Comparison of ENCODE assay signal across 27 cellular contexts in genomic region chr1:7505094-7505838, GRCh38.
"Had no signal": no experiment of that assay in that cellular context is flagged by ENCODE, and none has a peak within 500 bp of the region (broad histone marks: within the 10 kb centered on the region; RNA-seq: fewer than 3 reads in every experiment).

No MANE protein-coding gene starts in this region.

- DNase-seq: head of caudate nucleus; hippocampal formation; kidney glomerular epithelial cell; left cardiac atrium; left lung; lower lobe of right lung; mammary epithelial cell; mesenchymal stem cell; naive B cell; pancreas; retina; stimulated activated CD4-positive, alpha-beta T cell treated with anti-CD3 and anti-CD28 coated beads, Interleukin-12 subunit alpha, Interleukin-12 subunit beta, amount 100 ng/mL, for 4 hours; stimulated activated CD4-positive, alpha-beta T cell treated with anti-CD3 and anti-CD28 coated beads, Interleukin-15, amount 100 ng/mL, for 24 hours; stimulated activated CD4-positive, alpha-beta T cell treated with anti-CD3 and anti-CD28 coated beads, Interleukin-2, amount 100 ng/mL, for 24 hours; stimulated activated CD4-positive, alpha-beta T cell treated with anti-CD3 and anti-CD28 coated beads, Interleukin-4, amount 100 ng/mL, for 1 hour; stimulated activated naive B cell treated with anti-CD40 and anti-IgM and Interleukin-4, amounts not matched to agents 10 μg/mL and 1 μg/mL and 100 μg/mL, for 72 hours; stimulated activated naive CD8-positive, alpha-beta T cell treated with anti-CD3 and anti-CD28 coated beads, Interleukin-15, Interleukin-2, amounts not matched to agents 100 U/mL and 50 U/mL, for 24 hours; stomach; testis; thyroid gland; transverse colon; upper lobe of right lung had no signal

- H3K9ac ChIP-seq: neural progenitor cell had no signal

- H3K4me3 ChIP-seq: left lung, lower lobe of right lung, neural progenitor cell, pancreas, prostate gland, skin epidermis, stomach, testis, thyroid gland, transverse colon, upper lobe of right lung had no signal

- H3K27me3 ChIP-seq: left lung, neural progenitor cell, pancreas, stomach, testis, thyroid gland, transverse colon, upper lobe of right lung had no signal

- H3K36me3 ChIP-seq: left lung, lower lobe of right lung, neural progenitor cell, pancreas, prostate gland, stomach, thyroid gland, transverse colon, upper lobe of right lung had no signal

- H3K4me1 ChIP-seq: left lung, lower lobe of right lung, pancreas, prostate gland, thyroid gland, upper lobe of right lung had no signal

- H3K4me2 ChIP-seq: neural progenitor cell had no signal

- H3K27ac ChIP-seq: left lung, lower lobe of right lung, neural progenitor cell, pancreas, prostate gland, skin epidermis, stomach, testis, thyroid gland, transverse colon, upper lobe of right lung had no signal

- ATAC-seq: left cardiac atrium; left lung; lower lobe of right lung; pancreas; right cardiac atrium; sciatic nerve; stimulated activated naive B cell treated with anti-CD40 and anti-IgM and Interleukin-4, amounts not matched to agents 10 μg/mL and 1 μg/mL and 100 μg/mL, for 72 hours; stimulated activated naive CD8-positive, alpha-beta T cell treated with anti-CD3 and anti-CD28 coated beads, Interleukin-15, Interleukin-2, amounts not matched to agents 100 U/mL and 50 U/mL, for 24 hours; upper lobe of right lung had no signal

- H3K9me3 ChIP-seq: left lung, lower lobe of right lung, pancreas, prostate gland, stomach, testis, thyroid gland, transverse colon, upper lobe of right lung had no signal
